ENCODE assay signal across 8 cellular contexts in genomic region chr15:64162478-64162868, GRCh38. TPM values are rescaled to one million over a fixed set of nuclear protein-coding genes. Genes with fewer than 3 reads are reported as not detected.
A peak's percentile ranks its signal among the peaks of the same experiment; 100 is the strongest.
DNase-seq lines count a peak whose midpoint lies in the region; ATAC-seq, FAIRE-seq and TF ChIP-seq lines count a peak whose summit lies in the region.

No MANE protein-coding gene starts in this region.

- no peaks in the 10 kb centered on the region for H3K9me2 ChIP-seq in SK-N-SH

- H2AFZ ChIP-seq in SK-N-SH (ENCODE audit: low read depth): no peak overlapping the region

- CTCF ChIA-PET in SK-N-SH (lab: Yijun Ruan, JAX): interaction anchor here (0.5 to 4.1 kb wide), 12 partner anchors 10 to 566 kb away, joined by 3 to 42 read pairs (median 5); partner anchors contain the start of genes CSNK1G1 and SNX22

- POLR2A ChIA-PET in SK-N-SH (lab: Yijun Ruan, JAX): interaction anchor here (0.6 to 2.6 kb wide), 7 partner anchors 9 to 273 kb away, joined by 3 to 24 read pairs (median 4); partner anchors contain the start of genes CIAO2A, SNX22 and TRIP4

- TF ChIP-seq POLR2A in ovary (IDR thresholded peaks at IDR 0.05): no peak

- no peak for TF ChIP-seq EP300 in SK-N-SH (IDR thresholded peaks at IDR 0.05; ENCODE audit: borderline replicate concordance in 1 of 2, low read depth in 1 of 2, low read length in 1 of 2)
- TF ChIP-seq EP300 in ovary (IDR thresholded peaks at IDR 0.05): no peak

- ATAC-seq in HG02610 (IDR thresholded peaks at IDR 0.05; ENCODE audit: unreplicated experiment): peak; percentile 20

- peaks cover 34% of the 10 kb centered on the region for H3K79me2 ChIP-seq in SK-N-SH (ENCODE audit: insufficient read depth)

- peaks cover 37% of the 10 kb centered on the region for H4K20me1 ChIP-seq in SK-N-SH (ENCODE audit: insufficient read depth)

- H3K9ac ChIP-seq in SK-N-SH: peak overlapping the region; percentile 70

- H3K27ac ChIP-seq in SK-N-SH (ENCODE audit: low read depth in 2 of 2, low read length in 1 of 2) (peak overlapping the region; percentile 79 to 83), ovary (peak overlapping the region; percentile 3 to 74)

- H3F3A ChIP-seq in SK-N-SH (replicated peaks; ENCODE audit: insufficient read depth): peaks cover 36% of the 10 kb centered on the region

- no peaks in the 10 kb centered on the region for H3K27me3 ChIP-seq in SK-N-SH (ENCODE audit: insufficient read depth)
- no peaks in the 10 kb centered on the region for H3K27me3 ChIP-seq in ovary

- H3K4me3 ChIP-seq in GM08714 (ENCODE audit: low read length) (peak overlapping the region; percentile 94), SK-N-SH (ENCODE audit: low read depth in 2 of 2, low read length in 1 of 2) (peak overlapping the region; percentile 71 to 85), fibroblast of pulmonary artery (replicated peaks; ENCODE audit: low read depth, low read length) (peak overlapping the region; percentile 94), ovary (peak overlapping the region; percentile 86)

- no peak for DNase-seq in SK-N-SH
- no peak for DNase-seq in fibroblast of pulmonary artery (ENCODE audit: low read depth)
- DNase-seq in ovary: no peak
- no peak for DNase-seq in NCI-H2029 (lab: John Stamatoyannopoulos, UW)
- DNase-seq in urothelium cell line (ENCODE audit: low spot score): no peak
- no peak for DNase-seq in GOT3 (lab: John Stamatoyannopoulos, UW)

- no peak for FAIRE-seq in urothelium cell line (lab: Jason Lieb, UNC)

- H3K9me3 ChIP-seq in SK-N-SH (no peaks in the 10 kb centered on the region), ovary (no peaks in the 10 kb centered on the region)

- H3K4me1 ChIP-seq in SK-N-SH (ENCODE audit: control insufficient read depth in 1 of 2, insufficient read depth in 2 of 2, low read depth in 1 of 2, low read length in 1 of 2) (peaks cover 23 to 25% of the 10 kb centered on the region in 2 experiments; a peak in 3 of 4 replicates), ovary (ENCODE audit: insufficient read depth) (peaks cover 9% of the 10 kb centered on the region)

- no peak for TF ChIP-seq RAD21 in SK-N-SH (IDR thresholded peaks at IDR 0.05; ENCODE audit: low read length)

- intact Hi-C loops in ovary (cut with DNase I): no loop called here

- 13% methylated on average over 10 of the region's 21 CpGs for WGBS in SK-N-SH (ENCODE audit: low lambda C conversion rate)
- WGBS in ovary, 3 donors: 1 to 2% (median 1%) methylated on average over 20 to 21 of the region's 21 CpGs

- no peak for TF ChIP-seq CTCF in SK-N-SH (IDR thresholded peaks at IDR 0.05)
- no peak for TF ChIP-seq CTCF in fibroblast of pulmonary artery (IDR thresholded peaks at IDR 0.05; ENCODE audit: low read length, missing control alignments)
- no peak for TF ChIP-seq CTCF in ovary (IDR thresholded peaks at IDR 0.05)

- H3K36me3 ChIP-seq in SK-N-SH (replicated peaks in 1 of 2; ENCODE audit: control insufficient read depth in 1 of 2, insufficient read depth in 2 of 2, low read length in 1 of 2) (peaks cover 28 to 43% of the 10 kb centered on the region in 2 experiments), ovary (no peaks in the 10 kb centered on the region)

- H3K4me2 ChIP-seq in SK-N-SH: peak overlapping the region; percentile 93

TF ChIP-seq in SK-N-SH, 30 proteins besides CTCF, POLR2A, EP300 and RAD21:
- TF ChIP-seq USF1 (IDR thresholded peaks at IDR 0.05; ENCODE audit: borderline replicate concordance, low read depth) (no peak), IRF3 (IDR thresholded peaks at IDR 0.05; ENCODE audit: low read depth, low read length) (no peak), MAX (IDR thresholded peaks at IDR 0.05; ENCODE audit: low read depth) (0 out of 2 replicates have a peak, but pooled peaks have one; percentile 27), ZBTB33 (IDR thresholded peaks at IDR 0.05; ENCODE audit: borderline replicate concordance, low read depth) (no peak)

RNA-seq across cellular contexts. Expression of gene PPIB, which starts 0.3 kb away (rescaled TPM):
- polyA plus RNA-seq in SK-N-SH (2012; rRNA removed): 1,358 and 1,379 TPM in 2 replicates
- polyA plus RNA-seq in SK-N-SH (2012; cell fraction: cytosol; rRNA removed): 1,298 and 1,346 TPM in 2 replicates
- 434 and 570 TPM in 2 replicates for polyA plus RNA-seq in SK-N-SH (2012; cell fraction: nucleus; rRNA removed)
- 100 to 1,000 TPM; 201 to 589 (median 367) TPM for total RNA-seq in ovary
- 100 to 1,000 TPM; 434 to 514 TPM for polyA plus RNA-seq in ovary

RNA-seq across cellular contexts. Expression of gene SNX22, which starts 10.9 kb away (rescaled TPM):
- polyA plus RNA-seq in SK-N-SH (2012; rRNA removed): 0.94 and 1.2 TPM in 2 replicates
- 0.31 and 0.42 TPM in 2 replicates for polyA plus RNA-seq in SK-N-SH (2012; cell fraction: cytosol; rRNA removed)
- polyA plus RNA-seq in SK-N-SH (2012; cell fraction: nucleus; rRNA removed): 4.0 and 4.1 TPM in 2 replicates
- 1 to 10 TPM in 1 of 7 donors, under 1 TPM in 5, not detected in 1; 0.15 to 2.3 (median 0.28) TPM for total RNA-seq in ovary
- polyA plus RNA-seq in ovary: under 1 TPM; 0.07 to 0.81 TPM
